ENCODE assay signal across 19 cellular contexts in genomic region chr3:128841926-128842920, GRCh38. TPM values are rescaled to one million over a fixed set of nuclear protein-coding genes. Genes with fewer than 3 reads are reported as not detected.
DNase-seq lines count a peak whose midpoint lies in the region; ATAC-seq, FAIRE-seq and TF ChIP-seq lines count a peak whose summit lies in the region.
"Had no signal": no experiment of that assay in that cellular context is flagged by ENCODE, and none has a peak within 500 bp of the region (broad histone marks: within the 10 kb centered on the region; RNA-seq: fewer than 3 reads in every experiment).

No MANE protein-coding gene starts in this region.

- no peak for FAIRE-seq in A549 (lab: Jason Lieb, UNC)

- no peak overlapping the region for H3K4me3 ChIP-seq in A549
- no peak overlapping the region for H3K4me3 ChIP-seq in lower leg skin (ENCODE audit: low read depth, poor library complexity, severe bottlenecking)
- H3K4me3 ChIP-seq: SJSA1 had no signal

- no peaks in the 10 kb centered on the region for H3K36me3 Mint-ChIP-seq in activated T-helper 17 cell treated with anti-CD3 and anti-CD28 coated beads, Interleukin-2, amount 50 U/mL, for 72 hours (ENCODE audit: low read depth)
- H3K36me3 Mint-ChIP-seq: CD8-positive, alpha-beta memory T cell had no signal

- TF ChIP-seq POLR2A in A549 (IDR thresholded peaks at IDR 0.05; ENCODE audit: low read length) (no peak), lower leg skin (IDR thresholded peaks at IDR 0.05) (no peak)

- intact Hi-C loops in lower leg skin (cut with DNase I; ENCODE audit: low total_unique reads) = no loop called here

- DNase-seq in A549 (ENCODE audit: low read depth in 1 of 2, low spot score in 1 of 2) = no peak
- peak; percentile 4 for DNase-seq in GM10248 (ENCODE audit: extremely low spot score)
- DNase-seq in putamen (ENCODE audit: low spot score) = peak; percentile 48
- DNase-seq in lower leg skin (ENCODE audit: low spot score in 2 of 2) = no peak
- no peak for DNase-seq in ACHN
- DNase-seq: CD8-positive, alpha-beta memory T cell; DMS53; H7; HFFc6; NCI-H1694; NCI-H2081; NCI-H2171 treated with DMSO at 0.1 percent for 48 hours; NCI-H526 had no signal

- no peak overlapping the region for H3K4me2 ChIP-seq in A549
- H3K4me2 ChIP-seq: KMS-11 had no signal

- POLR2A ChIA-PET in A549 (lab: Yijun Ruan, JAX) = no interaction called here
- POLR2A ChIA-PET in GM10248 (lab: Yijun Ruan, JAX) = no interaction called here

- no peak overlapping the region for H3K4me3 Mint-ChIP-seq in activated T-helper 17 cell treated with anti-CD3 and anti-CD28 coated beads, Interleukin-2, amount 50 U/mL, for 72 hours
- H3K4me3 Mint-ChIP-seq: CD8-positive, alpha-beta memory T cell; HFFc6 had no signal

- ATAC-seq in A549 = no peak
- no peak for ATAC-seq in activated T-helper 17 cell treated with anti-CD3 and anti-CD28 coated beads, Interleukin-2, amount 50 U/mL, for 72 hours (replicated peaks)
- ATAC-seq in GM18909 (IDR thresholded peaks at IDR 0.05; ENCODE audit: poor library complexity, unreplicated experiment) = no peak
- ATAC-seq: Right ventricle myocardium inferior had no signal

- no peak for TF ChIP-seq EP300 in A549 (IDR thresholded peaks at IDR 0.05)

- 0 out of 3 replicates have a peak, but pooled peaks cover 9% of the 10 kb centered on the region for H3K4me1 ChIP-seq in A549

- in situ Hi-C loops in ACHN (cut with HindIII; ENCODE audit: low pct_ligation_motif_present, low pct_unique_long_range_greater_than_20kb, low sequenced_read_pairs) = no loop called here

- TF ChIP-seq RAD21 in A549 (conservative IDR thresholded peaks at IDR 0.05 in 1 of 2, IDR thresholded peaks at IDR 0.05 in 1 of 2) = no peak

- CTCF ChIA-PET in A549 (lab: Yijun Ruan, JAX) (no interaction called here), GM10248 (lab: Yijun Ruan, JAX) (interaction anchor here (1.0 kb wide), 1 partner anchor 25 kb away, joined by 3 read pairs; no protein-coding TSS in a partner anchor)

- H3K9me3 ChIP-seq in A549 = no peaks in the 10 kb centered on the region
- H3K9me3 ChIP-seq: SJSA1 had no signal

- H3K27ac ChIP-seq in A549 = no peak overlapping the region
- H3K27ac ChIP-seq: C4-2B, KMS-11, SJSA1 had no signal

- TF ChIP-seq CTCF in A549 (IDR thresholded peaks at IDR 0.05) (no peak), GM10248 (IDR thresholded peaks at IDR 0.05; ENCODE audit: control extremely low read depth, extremely low read depth, low read depth, missing control alignments) (no peak), lower leg skin (IDR thresholded peaks at IDR 0.05) (no peak)

- H3K4me1 Mint-ChIP-seq in activated T-helper 17 cell treated with anti-CD3 and anti-CD28 coated beads, Interleukin-2, amount 50 U/mL, for 72 hours = peaks cover 10% of the 10 kb centered on the region

- peak overlapping the region; percentile 16 for H3K27ac Mint-ChIP-seq in activated T-helper 17 cell treated with anti-CD3 and anti-CD28 coated beads, Interleukin-2, amount 50 U/mL, for 72 hours
- H3K27ac Mint-ChIP-seq: HFFc6 had no signal

- H3K27me3 Mint-ChIP-seq in activated T-helper 17 cell treated with anti-CD3 and anti-CD28 coated beads, Interleukin-2, amount 50 U/mL, for 72 hours = no peaks in the 10 kb centered on the region
- H3K27me3 Mint-ChIP-seq: CD8-positive, alpha-beta memory T cell had no signal

- H3K9me3 Mint-ChIP-seq in activated T-helper 17 cell treated with anti-CD3 and anti-CD28 coated beads, Interleukin-2, amount 50 U/mL, for 72 hours = no peaks in the 10 kb centered on the region
- H3K9me3 Mint-ChIP-seq: CD8-positive, alpha-beta memory T cell; HFFc6 had no signal

- 64% methylated on average over 10 of the region's 10 CpGs for WGBS in A549 (ENCODE audit: missing lambda C conversion rate)
- WGBS in lower leg skin, 2 donors = 87 to 94% methylated on average over 10 of the region's 10 CpGs

TF ChIP-seq in A549, 52 proteins besides CTCF, POLR2A, EP300 and RAD21:
- no peak for TF ChIP-seq JUNB (IDR thresholded peaks at IDR 0.05)
- TF ChIP-seq MAFK (IDR thresholded peaks at IDR 0.05; ENCODE audit: partially characterized antibody) = peak; percentile 73

RNA-seq across cellular contexts. Expression of gene ACAD9, which starts 37.2 kb away (rescaled TPM):
- 24.1 and 26.1 TPM in 2 replicates for polyA plus RNA-seq in A549 (2011; rRNA removed)
- polyA plus RNA-seq in A549 (2012; cell fraction: cytosol; rRNA removed) = 38.6 and 41.5 TPM in 2 replicates
- polyA plus RNA-seq in A549 (2012; cell fraction: nucleus; rRNA removed) = 74.8 and 78.0 TPM in 2 replicates
- 28.3 to 29.2 TPM (median 28.7 TPM) in 3 replicates for polyA plus RNA-seq in A549 (2017; fragmentation: RNase III; extraction: RNeasy Plus Mini Kit Qiagen cat#74134 plus additional on column Dnase treatment)
- 41.7 and 45.2 TPM in 2 replicates for polyA minus RNA-seq in A549 (2011; rRNA and poly(A)+ RNA removed)
- total RNA-seq in activated T-helper 17 cell treated with anti-CD3 and anti-CD28 coated beads, Interleukin-2, amount 50 U/mL, for 72 hours = 10 to 100 TPM; 59.8 to 60.3 TPM
- 100 to 1,000 TPM; 101 to 180 (median 130) TPM for total RNA-seq in lower leg skin

Comparison
In these comparisons a context has a peak if more than half of its experiments do, and no peak if none do; other contexts are left out.
1. DNase-seq: peak in GM10248 (single experiment) and putamen (single experiment); none in A549 (0 of 2), lower leg skin (0 of 2) and ACHN (single experiment).